ENCODE assay signal across 1 cellular context in the genomic region with DNA sequence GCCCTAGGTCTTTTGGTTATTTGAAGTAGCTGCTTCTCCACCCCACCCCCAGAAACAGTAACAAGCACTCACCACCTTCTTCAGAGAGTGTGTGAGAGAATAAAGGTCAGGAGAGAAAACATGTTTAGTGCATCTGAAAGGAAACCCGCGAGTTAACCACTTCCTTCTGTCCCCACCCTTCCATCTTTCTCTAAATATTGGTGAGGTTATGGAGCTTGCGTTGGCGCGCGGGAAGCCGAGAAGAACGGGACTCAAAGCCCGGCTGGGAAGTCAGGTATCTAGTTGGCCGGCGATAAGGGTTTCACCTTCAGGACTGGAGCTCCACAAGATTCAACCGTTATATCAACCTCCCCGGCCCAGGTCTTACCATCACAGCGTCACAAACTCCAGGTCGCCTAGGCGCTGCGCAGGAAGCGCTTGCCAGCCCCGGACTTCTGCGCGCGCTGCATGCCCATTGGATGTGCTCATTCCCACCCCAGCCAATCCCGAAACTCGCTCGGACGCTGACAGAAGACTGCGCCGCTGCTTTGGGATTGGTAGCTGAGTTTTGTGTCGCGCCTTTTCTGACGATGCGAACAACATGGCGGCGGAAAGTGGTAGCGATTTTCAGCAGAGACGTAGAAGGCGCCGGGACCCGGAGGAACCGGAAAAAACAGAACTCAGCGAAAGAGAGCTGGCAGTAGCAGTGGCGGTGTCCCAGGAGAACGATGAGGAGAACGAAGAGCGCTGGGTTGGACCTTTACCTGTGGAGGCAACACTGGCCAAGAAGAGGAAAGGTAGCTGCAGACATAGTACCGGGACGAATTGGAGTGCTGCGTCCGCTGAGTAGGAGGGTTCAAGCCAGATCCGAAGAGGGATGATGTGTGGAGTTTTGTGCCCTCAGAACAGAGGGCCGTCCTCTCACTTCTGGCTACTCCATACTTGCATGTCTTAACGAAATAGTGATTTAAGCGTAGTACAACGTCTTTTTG.
A peak's percentile ranks its signal among the peaks of the same experiment; 100 is the strongest.
TF ChIP-seq lines count a peak whose summit lies in the region.

A gene with protein sequence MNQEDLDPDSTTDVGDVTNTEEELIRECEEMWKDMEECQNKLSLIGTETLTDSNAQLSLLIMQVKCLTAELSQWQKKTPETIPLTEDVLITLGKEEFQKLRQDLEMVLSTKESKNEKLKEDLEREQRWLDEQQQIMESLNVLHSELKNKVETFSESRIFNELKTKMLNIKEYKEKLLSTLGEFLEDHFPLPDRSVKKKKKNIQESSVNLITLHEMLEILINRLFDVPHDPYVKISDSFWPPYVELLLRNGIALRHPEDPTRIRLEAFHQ (minus strand): TSS at position 438 of the 971 bp plus-strand sequence. CDS start 8,261 bp downstream, outside the sequence.
A gene (plus strand): TSS at position 566 of the 971 bp plus-strand sequence. CDS start 15 bp downstream, at position 581.

TF ChIP-seq in K562, 482 proteins besides CTCF, POLR2A, EP300 and RAD21 (continued from another document and continues in another):
- peak; percentile 44 to 81; a peak in 2 of 4 replicates for TF ChIP-seq TBL1XR1 (IDR thresholded peaks at IDR 0.05; ENCODE audit: low read length in 2 of 2)
- no peak; the same call in 1 of the 2 replicates for TF ChIP-seq NR2C2 (CRISPR knock-in tag; IDR thresholded peaks at IDR 0.05)
- TF ChIP-seq NR2C2 (tag; IDR thresholded peaks at IDR 0.05): peak; percentile 64
- TF ChIP-seq LARP7 (IDR thresholded peaks at IDR 0.05): peak; percentile 39; the same call in 1 of the 2 replicates
- TF ChIP-seq, protein P1, sequence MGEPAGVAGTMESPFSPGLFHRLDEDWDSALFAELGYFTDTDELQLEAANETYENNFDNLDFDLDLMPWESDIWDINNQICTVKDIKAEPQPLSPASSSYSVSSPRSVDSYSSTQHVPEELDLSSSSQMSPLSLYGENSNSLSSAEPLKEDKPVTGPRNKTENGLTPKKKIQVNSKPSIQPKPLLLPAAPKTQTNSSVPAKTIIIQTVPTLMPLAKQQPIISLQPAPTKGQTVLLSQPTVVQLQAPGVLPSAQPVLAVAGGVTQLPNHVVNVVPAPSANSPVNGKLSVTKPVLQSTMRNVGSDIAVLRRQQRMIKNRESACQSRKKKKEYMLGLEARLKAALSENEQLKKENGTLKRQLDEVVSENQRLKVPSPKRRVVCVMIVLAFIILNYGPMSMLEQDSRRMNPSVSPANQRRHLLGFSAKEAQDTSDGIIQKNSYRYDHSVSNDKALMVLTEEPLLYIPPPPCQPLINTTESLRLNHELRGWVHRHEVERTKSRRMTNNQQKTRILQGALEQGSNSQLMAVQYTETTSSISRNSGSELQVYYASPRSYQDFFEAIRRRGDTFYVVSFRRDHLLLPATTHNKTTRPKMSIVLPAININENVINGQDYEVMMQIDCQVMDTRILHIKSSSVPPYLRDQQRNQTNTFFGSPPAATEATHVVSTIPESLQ (CRISPR knock-in tag; IDR thresholded peaks at IDR 0.05): no peak
- no peak for TF ChIP-seq NFIC (IDR thresholded peaks at IDR 0.05)
- no peak for TF ChIP-seq ZNF41 (CRISPR knock-in tag; conservative IDR thresholded peaks at IDR 0.05)
- TF ChIP-seq CBFA2T3 (IDR thresholded peaks at IDR 0.05): no peak
- peak; percentile 92 for TF ChIP-seq HDAC2 (IDR thresholded peaks at IDR 0.05)
- peak; percentile 94 for TF ChIP-seq RBBP5 (IDR thresholded peaks at IDR 0.05; ENCODE audit: borderline replicate concordance, insufficient read depth, low read length, poor library complexity, severe bottlenecking)
- TF ChIP-seq, protein P2, sequence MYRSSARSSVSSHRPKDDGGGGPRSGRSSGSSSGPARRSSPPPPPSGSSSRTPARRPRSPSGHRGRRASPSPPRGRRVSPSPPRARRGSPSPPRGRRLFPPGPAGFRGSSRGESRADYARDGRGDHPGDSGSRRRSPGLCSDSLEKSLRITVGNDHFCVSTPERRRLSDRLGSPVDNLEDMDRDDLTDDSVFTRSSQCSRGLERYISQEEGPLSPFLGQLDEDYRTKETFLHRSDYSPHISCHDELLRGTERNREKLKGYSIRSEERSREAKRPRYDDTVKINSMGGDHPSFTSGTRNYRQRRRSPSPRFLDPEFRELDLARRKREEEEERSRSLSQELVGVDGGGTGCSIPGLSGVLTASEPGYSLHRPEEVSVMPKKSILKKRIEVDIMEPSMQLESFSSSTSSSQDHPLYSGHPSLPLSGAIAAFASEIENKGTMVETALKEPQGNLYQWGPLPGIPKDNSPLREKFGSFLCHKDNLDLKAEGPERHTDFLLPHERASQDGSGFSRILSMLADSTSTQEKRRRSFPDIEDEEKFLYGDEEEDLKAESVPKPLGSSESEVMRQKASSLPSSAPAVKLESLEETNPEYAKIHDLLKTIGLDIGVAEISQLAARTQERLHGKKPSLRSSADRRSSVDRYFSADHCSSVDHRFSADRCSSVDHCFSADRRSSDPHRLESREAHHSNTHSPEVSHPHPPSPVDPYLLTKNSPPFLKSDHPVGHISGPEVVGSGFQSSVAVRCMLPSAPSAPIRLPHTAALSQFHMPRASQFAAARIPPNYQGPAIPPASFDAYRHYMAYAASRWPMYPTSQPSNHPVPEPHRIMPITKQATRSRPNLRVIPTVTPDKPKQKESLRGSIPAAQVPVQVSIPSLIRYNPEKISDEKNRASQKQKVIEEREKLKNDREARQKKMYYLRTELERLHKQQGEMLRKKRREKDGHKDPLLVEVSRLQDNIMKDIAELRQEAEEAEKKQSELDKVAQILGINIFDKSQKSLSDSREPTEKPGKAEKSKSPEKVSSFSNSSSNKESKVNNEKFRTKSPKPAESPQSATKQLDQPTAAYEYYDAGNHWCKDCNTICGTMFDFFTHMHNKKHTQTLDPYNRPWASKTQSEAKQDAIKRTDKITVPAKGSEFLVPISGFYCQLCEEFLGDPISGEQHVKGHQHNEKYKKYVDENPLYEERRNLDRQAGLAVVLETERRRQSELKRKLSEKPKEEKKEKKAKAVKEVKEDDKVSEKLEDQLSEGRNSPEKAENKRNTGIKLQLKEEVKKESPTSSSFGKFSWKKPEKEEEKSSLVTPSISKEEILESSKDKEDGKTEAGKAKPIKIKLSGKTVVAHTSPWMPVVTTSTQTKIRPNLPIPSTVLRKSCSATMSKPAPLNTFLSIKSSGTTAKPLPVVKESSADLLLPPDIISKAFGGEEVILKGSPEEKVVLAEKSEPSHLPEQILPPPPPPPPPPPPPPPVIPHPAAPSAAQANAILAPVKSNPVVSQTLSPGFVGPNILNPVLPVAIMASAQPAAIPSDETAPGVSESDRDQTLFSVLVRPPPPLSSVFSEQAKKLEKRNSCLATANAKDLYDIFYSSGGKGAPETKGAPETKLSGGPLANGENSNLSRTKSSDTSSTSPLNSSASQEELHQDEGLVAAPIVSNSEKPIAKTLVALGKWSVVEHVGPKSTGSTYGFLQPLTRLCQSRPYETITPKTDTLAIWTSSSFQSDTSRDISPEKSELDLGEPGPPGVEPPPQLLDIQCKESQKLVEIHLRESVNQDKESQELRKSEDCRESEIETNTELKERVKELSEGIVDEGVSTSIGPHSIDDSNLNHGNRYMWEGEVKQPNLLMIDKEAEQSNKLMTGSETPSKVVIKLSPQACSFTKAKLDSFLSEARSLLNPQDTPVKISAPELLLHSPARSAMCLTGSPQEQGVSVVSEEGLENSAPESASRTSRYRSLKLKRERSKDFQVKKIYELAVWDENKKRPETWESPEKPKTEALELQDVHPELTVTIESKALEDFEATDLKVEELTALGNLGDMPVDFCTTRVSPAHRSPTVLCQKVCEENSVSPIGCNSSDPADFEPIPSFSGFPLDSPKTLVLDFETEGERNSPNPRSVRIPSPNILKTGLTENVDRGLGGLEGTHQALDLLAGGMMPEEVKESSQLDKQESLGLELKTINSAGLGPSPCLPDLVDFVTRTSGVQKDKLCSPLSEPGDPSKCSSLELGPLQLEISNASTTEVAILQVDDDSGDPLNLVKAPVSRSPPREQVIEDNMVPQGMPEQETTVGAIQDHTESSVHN (IDR thresholded peaks at IDR 0.05; ENCODE audit: borderline replicate concordance in 1 of 2, low read depth in 1 of 2): peak in 1 of 2 experiments; percentile 36; a peak in 1 of 4 replicates
- TF ChIP-seq POLR2AphosphoS5 (IDR thresholded peaks at IDR 0.05; ENCODE audit: control insufficient read depth, insufficient read depth, low read depth, low read length): peak; percentile 89
- no peak for TF ChIP-seq ZNF146 (CRISPR knock-in tag; IDR thresholded peaks at IDR 0.05; ENCODE audit: unreplicated experiment)
- no peak for TF ChIP-seq RBM17 (IDR thresholded peaks at IDR 0.05; ENCODE audit: borderline replicate concordance, low read depth, low read length)
- TF ChIP-seq EGR1 (conservative IDR thresholded peaks at IDR 0.05): no peak
- peak; percentile 25; the same call in 1 of the 2 replicates for TF ChIP-seq ARID1B (IDR thresholded peaks at IDR 0.05)
- no peak for TF ChIP-seq MAFK (IDR thresholded peaks at IDR 0.05; ENCODE audit: low read length)
- peak; percentile 34; the same call in 1 of the 2 replicates for TF ChIP-seq MECOM (CRISPR knock-in tag; IDR thresholded peaks at IDR 0.05)
- no peak for TF ChIP-seq CBFA2T2 (conservative IDR thresholded peaks at IDR 0.05)
- no peak for TF ChIP-seq KLF6 (CRISPR knock-in tag; IDR thresholded peaks at IDR 0.05; ENCODE audit: borderline replicate concordance)
- no peak for TF ChIP-seq ZNF766 (CRISPR knock-in tag; conservative IDR thresholded peaks at IDR 0.05)
- TF ChIP-seq STAG1 (CRISPR knock-in tag; IDR thresholded peaks at IDR 0.05; ENCODE audit: borderline replicate concordance): no peak
- TF ChIP-seq, protein P3, sequence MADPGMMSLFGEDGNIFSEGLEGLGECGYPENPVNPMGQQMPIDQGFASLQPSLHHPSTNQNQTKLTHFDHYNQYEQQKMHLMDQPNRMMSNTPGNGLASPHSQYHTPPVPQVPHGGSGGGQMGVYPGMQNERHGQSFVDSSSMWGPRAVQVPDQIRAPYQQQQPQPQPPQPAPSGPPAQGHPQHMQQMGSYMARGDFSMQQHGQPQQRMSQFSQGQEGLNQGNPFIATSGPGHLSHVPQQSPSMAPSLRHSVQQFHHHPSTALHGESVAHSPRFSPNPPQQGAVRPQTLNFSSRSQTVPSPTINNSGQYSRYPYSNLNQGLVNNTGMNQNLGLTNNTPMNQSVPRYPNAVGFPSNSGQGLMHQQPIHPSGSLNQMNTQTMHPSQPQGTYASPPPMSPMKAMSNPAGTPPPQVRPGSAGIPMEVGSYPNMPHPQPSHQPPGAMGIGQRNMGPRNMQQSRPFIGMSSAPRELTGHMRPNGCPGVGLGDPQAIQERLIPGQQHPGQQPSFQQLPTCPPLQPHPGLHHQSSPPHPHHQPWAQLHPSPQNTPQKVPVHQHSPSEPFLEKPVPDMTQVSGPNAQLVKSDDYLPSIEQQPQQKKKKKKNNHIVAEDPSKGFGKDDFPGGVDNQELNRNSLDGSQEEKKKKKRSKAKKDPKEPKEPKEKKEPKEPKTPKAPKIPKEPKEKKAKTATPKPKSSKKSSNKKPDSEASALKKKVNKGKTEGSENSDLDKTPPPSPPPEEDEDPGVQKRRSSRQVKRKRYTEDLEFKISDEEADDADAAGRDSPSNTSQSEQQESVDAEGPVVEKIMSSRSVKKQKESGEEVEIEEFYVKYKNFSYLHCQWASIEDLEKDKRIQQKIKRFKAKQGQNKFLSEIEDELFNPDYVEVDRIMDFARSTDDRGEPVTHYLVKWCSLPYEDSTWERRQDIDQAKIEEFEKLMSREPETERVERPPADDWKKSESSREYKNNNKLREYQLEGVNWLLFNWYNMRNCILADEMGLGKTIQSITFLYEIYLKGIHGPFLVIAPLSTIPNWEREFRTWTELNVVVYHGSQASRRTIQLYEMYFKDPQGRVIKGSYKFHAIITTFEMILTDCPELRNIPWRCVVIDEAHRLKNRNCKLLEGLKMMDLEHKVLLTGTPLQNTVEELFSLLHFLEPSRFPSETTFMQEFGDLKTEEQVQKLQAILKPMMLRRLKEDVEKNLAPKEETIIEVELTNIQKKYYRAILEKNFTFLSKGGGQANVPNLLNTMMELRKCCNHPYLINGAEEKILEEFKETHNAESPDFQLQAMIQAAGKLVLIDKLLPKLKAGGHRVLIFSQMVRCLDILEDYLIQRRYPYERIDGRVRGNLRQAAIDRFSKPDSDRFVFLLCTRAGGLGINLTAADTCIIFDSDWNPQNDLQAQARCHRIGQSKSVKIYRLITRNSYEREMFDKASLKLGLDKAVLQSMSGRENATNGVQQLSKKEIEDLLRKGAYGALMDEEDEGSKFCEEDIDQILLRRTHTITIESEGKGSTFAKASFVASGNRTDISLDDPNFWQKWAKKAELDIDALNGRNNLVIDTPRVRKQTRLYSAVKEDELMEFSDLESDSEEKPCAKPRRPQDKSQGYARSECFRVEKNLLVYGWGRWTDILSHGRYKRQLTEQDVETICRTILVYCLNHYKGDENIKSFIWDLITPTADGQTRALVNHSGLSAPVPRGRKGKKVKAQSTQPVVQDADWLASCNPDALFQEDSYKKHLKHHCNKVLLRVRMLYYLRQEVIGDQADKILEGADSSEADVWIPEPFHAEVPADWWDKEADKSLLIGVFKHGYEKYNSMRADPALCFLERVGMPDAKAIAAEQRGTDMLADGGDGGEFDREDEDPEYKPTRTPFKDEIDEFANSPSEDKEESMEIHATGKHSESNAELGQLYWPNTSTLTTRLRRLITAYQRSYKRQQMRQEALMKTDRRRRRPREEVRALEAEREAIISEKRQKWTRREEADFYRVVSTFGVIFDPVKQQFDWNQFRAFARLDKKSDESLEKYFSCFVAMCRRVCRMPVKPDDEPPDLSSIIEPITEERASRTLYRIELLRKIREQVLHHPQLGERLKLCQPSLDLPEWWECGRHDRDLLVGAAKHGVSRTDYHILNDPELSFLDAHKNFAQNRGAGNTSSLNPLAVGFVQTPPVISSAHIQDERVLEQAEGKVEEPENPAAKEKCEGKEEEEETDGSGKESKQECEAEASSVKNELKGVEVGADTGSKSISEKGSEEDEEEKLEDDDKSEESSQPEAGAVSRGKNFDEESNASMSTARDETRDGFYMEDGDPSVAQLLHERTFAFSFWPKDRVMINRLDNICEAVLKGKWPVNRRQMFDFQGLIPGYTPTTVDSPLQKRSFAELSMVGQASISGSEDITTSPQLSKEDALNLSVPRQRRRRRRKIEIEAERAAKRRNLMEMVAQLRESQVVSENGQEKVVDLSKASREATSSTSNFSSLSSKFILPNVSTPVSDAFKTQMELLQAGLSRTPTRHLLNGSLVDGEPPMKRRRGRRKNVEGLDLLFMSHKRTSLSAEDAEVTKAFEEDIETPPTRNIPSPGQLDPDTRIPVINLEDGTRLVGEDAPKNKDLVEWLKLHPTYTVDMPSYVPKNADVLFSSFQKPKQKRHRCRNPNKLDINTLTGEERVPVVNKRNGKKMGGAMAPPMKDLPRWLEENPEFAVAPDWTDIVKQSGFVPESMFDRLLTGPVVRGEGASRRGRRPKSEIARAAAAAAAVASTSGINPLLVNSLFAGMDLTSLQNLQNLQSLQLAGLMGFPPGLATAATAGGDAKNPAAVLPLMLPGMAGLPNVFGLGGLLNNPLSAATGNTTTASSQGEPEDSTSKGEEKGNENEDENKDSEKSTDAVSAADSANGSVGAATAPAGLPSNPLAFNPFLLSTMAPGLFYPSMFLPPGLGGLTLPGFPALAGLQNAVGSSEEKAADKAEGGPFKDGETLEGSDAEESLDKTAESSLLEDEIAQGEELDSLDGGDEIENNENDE (IDR thresholded peaks at IDR 0.05; ENCODE audit: low read depth, low read length): no peak
- TF ChIP-seq CHD1 (IDR thresholded peaks at IDR 0.05; ENCODE audit: low read length): no peak
